ENCODE assay signal across 25 cellular contexts in the genomic region with DNA sequence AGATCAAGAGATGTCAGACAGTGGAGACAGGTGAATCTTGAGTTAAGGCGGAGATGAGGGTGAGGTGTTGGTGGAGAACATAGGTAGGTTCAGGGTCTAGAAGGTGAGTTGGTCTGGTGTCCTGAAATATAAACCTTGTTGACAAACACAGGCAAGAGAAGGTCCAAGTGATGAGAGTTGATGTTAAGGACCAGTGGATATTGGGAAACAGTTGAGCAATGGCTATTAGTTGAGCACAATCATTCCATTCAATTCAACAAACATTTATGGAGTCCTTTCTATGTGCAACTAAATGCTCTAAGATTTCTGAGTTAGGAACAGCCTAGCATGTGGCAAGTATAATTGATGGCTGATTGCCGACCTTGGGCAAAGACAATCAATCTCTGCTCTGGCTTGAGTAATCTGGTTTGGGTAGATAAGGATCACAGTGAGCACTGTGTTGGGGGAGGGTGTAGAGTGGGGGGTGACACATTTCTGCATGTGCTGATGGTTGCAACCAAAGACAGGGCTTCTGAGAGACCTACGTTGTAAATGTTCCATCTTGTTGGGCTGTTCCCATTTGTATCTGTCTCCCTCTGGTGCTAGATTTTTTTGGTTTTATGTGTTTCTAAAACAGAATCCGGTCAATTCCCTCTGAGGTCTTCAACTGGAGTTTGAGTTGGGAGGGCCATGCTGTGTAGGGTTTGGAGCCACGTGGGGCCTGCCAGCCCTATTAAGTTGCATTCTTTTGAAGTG.
A peak's percentile ranks its signal among the peaks of the same experiment; 100 is the strongest.
DNase-seq lines count a peak whose midpoint lies in the region; ATAC-seq and TF ChIP-seq lines count a peak whose summit lies in the region.
"Had no signal": no experiment of that assay in that cellular context is flagged by ENCODE, and none has a peak within 500 bp of the region (broad histone marks: within the 10 kb centered on the region; RNA-seq: fewer than 3 reads in every experiment).

No MANE protein-coding gene starts in this region.

- H2BK15ac ChIP-seq in mesendoderm (replicated peaks; ENCODE audit: low read depth): no peak overlapping the region

- no peak overlapping the region for H3K9ac ChIP-seq in mesendoderm (ENCODE audit: low read length)
- H3K9ac ChIP-seq: KMS-11 had no signal

- no peaks in the 10 kb centered on the region for H3K9me3 ChIP-seq in cardiac muscle cell (ENCODE audit: low read depth)
- H3K9me3 ChIP-seq in right atrium auricular region: no peaks in the 10 kb centered on the region
- H3K9me3 ChIP-seq: esophagus squamous epithelium, left ventricle myocardium inferior, Peyer's patch, vagina had no signal

- ATAC-seq in GM21528 (IDR thresholded peaks at IDR 0.05; ENCODE audit: low FRiP score, unreplicated experiment): no peak
- ATAC-seq: activated T-cell treated with anti-CD3 and anti-CD28 coated beads, Interleukin-2, amount 50 U/mL, for 4 hours had no signal

- H2BK5ac ChIP-seq in mesendoderm (ENCODE audit: low read length): no peak overlapping the region

- H3K79me1 ChIP-seq in mesendoderm (ENCODE audit: low read length): no peaks in the 10 kb centered on the region

- no peak overlapping the region for H3K4me2 ChIP-seq in mesendoderm (ENCODE audit: low read length)
- H3K4me2 ChIP-seq: KMS-11 had no signal

- TF ChIP-seq CTCF in cardiac muscle cell (IDR thresholded peaks at IDR 0.05; ENCODE audit: low read depth, low read length): no peak
- no peak for TF ChIP-seq CTCF in right atrium auricular region (IDR thresholded peaks at IDR 0.05)
- peak; percentile 5 for TF ChIP-seq CTCF in epithelial cell of proximal tubule (conservative IDR thresholded peaks at IDR 0.05; ENCODE audit: low read depth, low read length)

- POLR2A ChIA-PET in HEK293T (lab: Yijun Ruan, JAX): no interaction called here

- peaks cover 31% of the 10 kb centered on the region for H3K4me1 ChIP-seq in cardiac muscle cell (ENCODE audit: low read depth)
- H3K4me1 ChIP-seq in right atrium auricular region: peaks cover 0 to 17% of the 10 kb centered on the region in 2 donors
- H3K4me1 ChIP-seq in mesendoderm (ENCODE audit: control insufficient read depth, low read depth, low read length): peaks cover 6% of the 10 kb centered on the region
- H3K4me1 ChIP-seq: Peyer's patch, vagina had no signal

- no peak overlapping the region for H2BK120ac ChIP-seq in mesendoderm (ENCODE audit: low read depth, low read length)

- no CpG with 5 or more reads among the region's 5 CpGs for WGBS in mesendoderm (ENCODE audit: extremely low coverage, insufficient coverage, low lambda C conversion rate)

- H2AK5ac ChIP-seq in mesendoderm (ENCODE audit: low read length): peak overlapping the region; percentile 66

- H3K23ac ChIP-seq in mesendoderm (ENCODE audit: low read length): no peak overlapping the region

- H3K36me3 ChIP-seq in cardiac muscle cell (no peaks in the 10 kb centered on the region), right atrium auricular region (no peaks in the 10 kb centered on the region), mesendoderm (ENCODE audit: control insufficient read depth, insufficient read depth, low read length) (no peaks in the 10 kb centered on the region)
- H3K36me3 ChIP-seq: esophagus squamous epithelium, left ventricle myocardium inferior, Peyer's patch, vagina had no signal

- no peaks in the 10 kb centered on the region for H3K79me2 ChIP-seq in mesendoderm (ENCODE audit: control insufficient read depth, insufficient read depth, low read length)

- DNase-seq in cardiac muscle cell (ENCODE audit: low read depth in 1 of 2, low spot score in 1 of 2): no peak
- DNase-seq in right atrium auricular region (ENCODE audit: low spot score): no peak
- no peak for DNase-seq in epithelial cell of proximal tubule (ENCODE audit: low read depth)
- DNase-seq in mesendoderm: peak; percentile 51
- DNase-seq in NCI-H1417 treated with DMSO at 0.1 percent for 48 hours (lab: John Stamatoyannopoulos, UW): no peak
- DNase-seq in HEK293T (ENCODE audit: extremely low spot score): no peak
- DNase-seq in 8988T: no peak
- DNase-seq: ACHN; activated CD8-positive, alpha-beta memory T cell treated with anti-CD3 and anti-CD28 coated beads for 24 hours; activated naive CD4-positive, alpha-beta T cell treated with anti-CD3 and anti-CD28 coated beads for 36 hours; activated T-cell treated with anti-CD3 and anti-CD28 coated beads, Interleukin-2, amount 50 U/mL, for 4 hours; aorta; effector memory CD4-positive, alpha-beta T cell; esophagus squamous epithelium; GDM1; glutamatergic neuron; left ventricle myocardium inferior; NCI-H1930; NCI-H2227 treated with DMSO at 0.1 percent for 48 hours; Peyer's patch; right cardiac atrium; T-helper 9 cell had no signal

- H3K4ac ChIP-seq in mesendoderm (ENCODE audit: low read depth, low read length): no peak overlapping the region

- peak overlapping the region; percentile 10 for H3K56ac ChIP-seq in mesendoderm (ENCODE audit: low read length)

- H3K27ac ChIP-seq in cardiac muscle cell (peak overlapping the region; percentile 93), right atrium auricular region (no peak overlapping the region), mesendoderm (ENCODE audit: low read depth, low read length) (no peak overlapping the region)
- H3K27ac ChIP-seq: esophagus squamous epithelium, KMS-11, Peyer's patch, vagina had no signal

- H3K27me3 ChIP-seq in cardiac muscle cell (no peaks in the 10 kb centered on the region), right atrium auricular region (no peaks in the 10 kb centered on the region), mesendoderm (ENCODE audit: insufficient read depth, low read length, poor library complexity) (no peaks in the 10 kb centered on the region)
- H3K27me3 ChIP-seq: Peyer's patch, vagina had no signal

- H4K5ac ChIP-seq in mesendoderm (ENCODE audit: low read length): no peak overlapping the region

- no peak overlapping the region for H3K18ac ChIP-seq in mesendoderm (ENCODE audit: low read length)

- H3K4me3 ChIP-seq in cardiac muscle cell (no peak overlapping the region), right atrium auricular region (no peak overlapping the region), epithelial cell of proximal tubule (ENCODE audit: low read depth, low read length) (no peak overlapping the region), mesendoderm (ENCODE audit: low read length) (no peak overlapping the region)
- H3K4me3 ChIP-seq: esophagus squamous epithelium, left ventricle myocardium inferior, Peyer's patch, vagina had no signal

- no peak overlapping the region for H4K8ac ChIP-seq in mesendoderm (ENCODE audit: low read depth, low read length)

- CTCF ChIA-PET in HEK293T (lab: Yijun Ruan, JAX): interaction anchor here (0.7 kb wide), 1 partner anchor 216 kb away, joined by 3 read pairs; no protein-coding TSS in a partner anchor

TF ChIP-seq in HEK293T, 16 proteins besides CTCF, POLR2A, EP300 and RAD21:
- no peak for TF ChIP-seq LEF1 (IDR thresholded peaks at IDR 0.05; ENCODE audit: borderline replicate concordance)
- no peak for TF ChIP-seq FOXM1 (IDR thresholded peaks at IDR 0.05; ENCODE audit: borderline replicate concordance)
- no peak for TF ChIP-seq FOXA1 (IDR thresholded peaks at IDR 0.05)
- TF ChIP-seq L3MBTL2 (conservative IDR thresholded peaks at IDR 0.05): no peak
- TF ChIP-seq SP1 (IDR thresholded peaks at IDR 0.05): no peak
- TF ChIP-seq, protein P1, sequence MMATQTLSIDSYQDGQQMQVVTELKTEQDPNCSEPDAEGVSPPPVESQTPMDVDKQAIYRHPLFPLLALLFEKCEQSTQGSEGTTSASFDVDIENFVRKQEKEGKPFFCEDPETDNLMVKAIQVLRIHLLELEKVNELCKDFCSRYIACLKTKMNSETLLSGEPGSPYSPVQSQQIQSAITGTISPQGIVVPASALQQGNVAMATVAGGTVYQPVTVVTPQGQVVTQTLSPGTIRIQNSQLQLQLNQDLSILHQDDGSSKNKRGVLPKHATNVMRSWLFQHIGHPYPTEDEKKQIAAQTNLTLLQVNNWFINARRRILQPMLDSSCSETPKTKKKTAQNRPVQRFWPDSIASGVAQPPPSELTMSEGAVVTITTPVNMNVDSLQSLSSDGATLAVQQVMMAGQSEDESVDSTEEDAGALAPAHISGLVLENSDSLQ (IDR thresholded peaks at IDR 0.05): no peak
- no peak for TF ChIP-seq TARDBP (IDR thresholded peaks at IDR 0.05)
